ENCODE assay signal across 1 cellular context in the genomic region with DNA sequence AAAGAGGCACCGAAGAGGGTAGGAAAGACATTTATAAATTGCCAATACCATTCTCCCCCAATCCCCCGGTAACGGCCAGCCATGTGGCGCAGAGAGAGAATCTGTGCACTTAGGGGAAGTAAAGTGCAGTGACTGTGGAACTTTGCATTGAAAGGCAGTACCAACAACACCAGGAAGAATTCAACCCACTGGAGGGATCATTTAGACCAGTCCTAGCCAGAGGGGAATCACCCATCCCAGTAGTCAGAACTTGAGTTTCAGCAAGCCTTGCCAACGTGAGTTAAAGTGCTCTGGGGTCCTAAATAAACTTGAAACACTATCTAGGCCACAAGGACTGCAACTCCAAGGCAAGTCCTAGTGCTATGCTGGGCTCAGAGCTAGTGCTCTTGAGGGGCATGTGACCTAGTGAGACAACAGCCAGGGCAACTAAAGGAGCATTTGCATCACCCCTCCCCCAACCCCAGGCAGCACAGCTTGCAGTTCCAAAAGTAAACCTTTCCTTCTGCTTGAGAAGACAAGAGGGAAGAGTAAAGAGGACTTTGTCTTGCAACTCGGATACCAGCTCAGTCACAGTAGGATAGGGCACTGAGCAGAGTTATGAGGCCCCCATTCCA.
TF ChIP-seq lines count a peak whose summit lies in the region.

No MANE protein-coding gene starts in this region.

TF ChIP-seq in GM12878, 131 proteins besides CTCF, POLR2A, EP300 and RAD21:
- TF ChIP-seq HDGF (IDR thresholded peaks at IDR 0.05) = no peak
- TF ChIP-seq GATAD2B (conservative IDR thresholded peaks at IDR 0.05; ENCODE audit: low read depth) = no peak
